ENCODE assay signal across 28 cellular contexts in the genomic region with DNA sequence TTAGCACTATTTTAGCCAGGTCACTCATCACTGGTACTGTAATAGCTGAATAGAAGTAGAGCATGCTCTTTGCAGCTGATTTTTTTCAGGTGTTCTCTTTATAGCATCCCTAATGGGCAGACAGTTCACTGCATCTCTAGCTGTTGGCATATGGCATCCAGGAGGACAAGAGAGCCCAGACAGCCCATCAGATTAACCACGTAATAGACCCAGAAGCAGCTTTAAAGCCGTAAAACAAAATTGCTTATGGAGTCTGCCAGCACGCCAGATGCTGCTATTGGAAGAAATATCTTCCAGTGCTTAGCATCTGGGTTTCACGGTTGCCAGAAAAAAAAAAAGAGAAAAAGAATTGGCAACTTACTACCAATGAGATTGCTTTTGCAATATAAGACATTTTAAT.
A peak's percentile ranks its signal among the peaks of the same experiment; 100 is the strongest.
DNase-seq lines count a peak whose midpoint lies in the region; ATAC-seq and TF ChIP-seq lines count a peak whose summit lies in the region.
"Had no signal": no experiment of that assay in that cellular context is flagged by ENCODE, and none has a peak within 500 bp of the region (broad histone marks: within the 10 kb centered on the region; RNA-seq: fewer than 3 reads in every experiment).

No MANE protein-coding gene starts in this region.

- no peak for TF ChIP-seq CTCF in mucosa of descending colon (IDR thresholded peaks at IDR 0.05)
- no peak for TF ChIP-seq CTCF in mammary epithelial cell (conservative IDR thresholded peaks at IDR 0.05 in 1 of 2, IDR thresholded peaks at IDR 0.05 in 1 of 2; ENCODE audit: extremely low read depth in 1 of 2, insufficient read depth in 1 of 2, low read depth in 1 of 2, low read length in 2 of 2)

- intact Hi-C loops in mucosa of descending colon (cut with DNase I, micrococcal nuclease) (no loop called here), mammary epithelial cell (cut with micrococcal nuclease) (no loop called here)

- H3K4me3 ChIP-seq in mucosa of descending colon (no peak overlapping the region), mammary epithelial cell (replicated peaks in 1 of 3; ENCODE audit: insufficient read depth in 1 of 3, low read depth in 2 of 3, low read length in 3 of 3) (no peak overlapping the region)
- H3K4me3 ChIP-seq: coronary artery, SK-N-MC had no signal

- H3K27me3 ChIP-seq in mammary epithelial cell (ENCODE audit: insufficient read depth, low read length), result no peaks in the 10 kb centered on the region

- H3K27ac ChIP-seq in mammary epithelial cell (ENCODE audit: insufficient read depth, low read depth, low read length), result no peak overlapping the region
- H3K27ac ChIP-seq: 22Rv1, C4-2B, coronary artery, epithelial cell of prostate, SK-N-MC had no signal

- CTCF ChIA-PET in mammary epithelial cell (lab: Charles Lee; ENCODE audit: low non-redundant PET), result no interaction called here

- H3K36me3 ChIP-seq in mucosa of descending colon (ENCODE audit: low read depth) (no peaks in the 10 kb centered on the region), mammary epithelial cell (ENCODE audit: insufficient read depth, low read length) (no peaks in the 10 kb centered on the region)

- no peaks in the 10 kb centered on the region for H3K79me2 ChIP-seq in mammary epithelial cell (ENCODE audit: insufficient read depth, low read length)

- no peak overlapping the region for H2AFZ ChIP-seq in mammary epithelial cell (ENCODE audit: low read depth, low read length)

- in situ Hi-C loops in mammary epithelial cell (cut with MboI; ENCODE audit: low sequenced_read_pairs in 2 of 2), result no loop called here

- H3K4me1 ChIP-seq in mucosa of descending colon (ENCODE audit: low read depth), result no peaks in the 10 kb centered on the region
- no peaks in the 10 kb centered on the region for H3K4me1 ChIP-seq in mammary epithelial cell (ENCODE audit: insufficient read depth, low read length)

- DNase-seq in NCI-H1436 (lab: John Stamatoyannopoulos, UW) (peak; percentile 22), NCI-H1436 treated with DMSO at 0.1 percent for 48 hours (lab: John Stamatoyannopoulos, UW) (no peak), NCI-H1105 treated with DMSO at 0.1 percent for 48 hours (lab: John Stamatoyannopoulos, UW) (peak; percentile 58), NCI-H82 (lab: John Stamatoyannopoulos, UW) (peak; percentile 95), mucosa of descending colon (peak in 1 of 3 donors; percentile 15), mammary epithelial cell (no peak), dermis blood vessel endothelial cell (no peak)
- no peak for DNase-seq in activated naive CD4-positive, alpha-beta T cell (lab: John Stamatoyannopoulos, UW)
- DNase-seq: activated CD4-positive, CD25-positive, alpha-beta regulatory T cell; activated CD8-positive, alpha-beta memory T cell treated with anti-CD3 and anti-CD28 coated beads, Interleukin-2, amount 10 ng/mL, durations not matched to agents 7 days and 5 days; activated T-cell treated with anti-CD3 and anti-CD28 coated beads, Interleukin-2, amount 50 U/mL, for 4 hours; caudate nucleus; COR-L47; DND-41; effector memory CD4-positive, alpha-beta T cell; GF-D8; immature natural killer cell; left cardiac atrium; NCI-H345; NK-92 treated with Interleukin-12 subunit alpha and Interleukin-12 subunit beta, amount 100 ng/mL, for 24 hours; PC-3; stimulated activated CD4-positive, alpha-beta T cell treated with anti-CD3 and anti-CD28 coated beads, Interleukin-4, amount 100 ng/mL, for 24 hours; trophoblast cell had no signal

- ATAC-seq in mucosa of descending colon, result peak; percentile 28
- ATAC-seq: activated CD8-positive, alpha-beta memory T cell treated with anti-CD3 and anti-CD28 coated beads, Interleukin-2, amount 10 ng/mL, durations not matched to agents 7 days and 5 days; activated T-cell treated with anti-CD3 and anti-CD28 coated beads, Interleukin-2, amount 50 U/mL, for 4 hours; left cardiac atrium; PC-3 had no signal

- H3K9me3 ChIP-seq in mucosa of descending colon (no peaks in the 10 kb centered on the region), mammary epithelial cell (replicated peaks; ENCODE audit: insufficient read depth, low read length) (no peaks in the 10 kb centered on the region)

- 50% methylated on average over 4 of the region's 4 CpGs for WGBS in mammary epithelial cell (ENCODE audit: low coverage, missing lambda C conversion rate)

- no peak overlapping the region for H3K4me2 ChIP-seq in mammary epithelial cell (ENCODE audit: insufficient read depth, low read depth, low read length)

- no TSS peak for BruUV-seq in mammary epithelial cell (replicated peaks; lab: Mats Ljungman, UMichigan)

- H4K20me1 ChIP-seq in mammary epithelial cell (ENCODE audit: insufficient read depth, low read length), result no peaks in the 10 kb centered on the region

- dilution Hi-C loops in mammary epithelial cell (cut with HindIII; ENCODE audit: low sequenced_read_pairs), result no loop called here

- H3K9ac ChIP-seq in mammary epithelial cell (ENCODE audit: insufficient read depth, low read length), result no peak overlapping the region

Comparison
In these comparisons a context has a peak if more than half of its experiments do, and no peak if none do; other contexts are left out.
1. DNase-seq: peak in NCI-H1436 (single experiment), NCI-H1105 treated with DMSO at 0.1 percent for 48 hours (single experiment) and NCI-H82 (single experiment); none in NCI-H1436 treated with DMSO at 0.1 percent for 48 hours (single experiment), mammary epithelial cell (single experiment), activated naive CD4-positive, alpha-beta T cell (0 of 4) and dermis blood vessel endothelial cell (single experiment).